In genomic region chr6:110341671-110342304, GRCh38 we compare ENCODE assay signal across 8 cellular contexts. TPM values are rescaled to one million over a fixed set of nuclear protein-coding genes. Genes with fewer than 3 reads are reported as not detected.
DNase-seq lines count a peak whose midpoint lies in the region; ATAC-seq and TF ChIP-seq lines count a peak whose summit lies in the region.

No MANE protein-coding gene starts in this region.

- H3K4me3 Mint-ChIP-seq in stimulated activated memory B cell treated with anti-CD40 and anti-IgM and Interleukin-4, amounts not matched to agents 10 μg/mL and 1 μg/mL and 100 μg/mL, for 72 hours, result no peak overlapping the region

- H3K36me3 ChIP-seq in psoas muscle (ENCODE audit: insufficient read depth in 1 of 2, low read depth in 1 of 2), result no peaks in the 10 kb centered on the region

- H3K27ac ChIP-seq in right cardiac atrium (ENCODE audit: low read length) (no peak overlapping the region), psoas muscle (no peak overlapping the region)

- H3K27me3 Mint-ChIP-seq in stimulated activated memory B cell treated with anti-CD40 and anti-IgM and Interleukin-4, amounts not matched to agents 10 μg/mL and 1 μg/mL and 100 μg/mL, for 72 hours, result no peaks in the 10 kb centered on the region

- 51% methylated on average over 7 of the region's 7 CpGs for WGBS in right cardiac atrium
- WGBS in psoas muscle, 3 donors, result 75 to 81% (median 77%) methylated on average over 7 of the region's 7 CpGs

- intact Hi-C loops in right cardiac atrium (cut with DNase I), result no loop called here
- intact Hi-C loops in cardiac septum (cut with DNase I), result no loop called here
- intact Hi-C loops in psoas muscle (cut with DNase I), result no loop called here

- H3K4me1 ChIP-seq in right cardiac atrium (ENCODE audit: control insufficient read depth, insufficient read depth, low read length), result peaks cover 11% of the 10 kb centered on the region
- no peaks in the 10 kb centered on the region for H3K4me1 ChIP-seq in psoas muscle

- H3K9me3 Mint-ChIP-seq in stimulated activated memory B cell treated with anti-CD40 and anti-IgM and Interleukin-4, amounts not matched to agents 10 μg/mL and 1 μg/mL and 100 μg/mL, for 72 hours, result no peaks in the 10 kb centered on the region

- DNase-seq in right cardiac atrium, result no peak
- no peak for DNase-seq in cardiac septum (ENCODE audit: low spot score)
- DNase-seq in SK-MEL-5 (ENCODE audit: low read depth, low spot score), result peak; percentile 78
- peak; percentile 12 for DNase-seq in foreskin melanocyte
- no peak for DNase-seq in epidermal melanocyte (ENCODE audit: insufficient read length, low spot score)
- DNase-seq in psoas muscle, result no peak

- in situ Hi-C loops in SK-MEL-5 (cut with HindIII; ENCODE audit: low pct_unique_long_range_greater_than_20kb, low sequenced_read_pairs), result no loop called here

- H3K9me3 ChIP-seq in right cardiac atrium (ENCODE audit: control insufficient read depth, low read length) (no peaks in the 10 kb centered on the region), psoas muscle (no peaks in the 10 kb centered on the region)

- ATAC-seq in right cardiac atrium, result peak; percentile 38 to 58
- ATAC-seq in stimulated activated memory B cell treated with anti-CD40 and anti-IgM and Interleukin-4, amounts not matched to agents 10 μg/mL and 1 μg/mL and 100 μg/mL, for 72 hours, result no peak
- no peak for ATAC-seq in GM21737 (IDR thresholded peaks at IDR 0.05; ENCODE audit: unreplicated experiment)
- no peak for ATAC-seq in psoas muscle

- H3K27ac Mint-ChIP-seq in stimulated activated memory B cell treated with anti-CD40 and anti-IgM and Interleukin-4, amounts not matched to agents 10 μg/mL and 1 μg/mL and 100 μg/mL, for 72 hours, result no peak overlapping the region

- peaks cover 11% of the 10 kb centered on the region for H3K4me1 Mint-ChIP-seq in stimulated activated memory B cell treated with anti-CD40 and anti-IgM and Interleukin-4, amounts not matched to agents 10 μg/mL and 1 μg/mL and 100 μg/mL, for 72 hours

- no peaks in the 10 kb centered on the region for H3K27me3 ChIP-seq in right cardiac atrium (ENCODE audit: control insufficient read depth, insufficient read depth)
- H3K27me3 ChIP-seq in psoas muscle (ENCODE audit: insufficient read depth in 3 of 3, low read length in 2 of 3), result no peaks in the 10 kb centered on the region

- H3K36me3 Mint-ChIP-seq in stimulated activated memory B cell treated with anti-CD40 and anti-IgM and Interleukin-4, amounts not matched to agents 10 μg/mL and 1 μg/mL and 100 μg/mL, for 72 hours, result no peaks in the 10 kb centered on the region

- TF ChIP-seq CTCF in psoas muscle (IDR thresholded peaks at IDR 0.05), result no peak

- no peak overlapping the region for H3K4me3 ChIP-seq in right cardiac atrium (ENCODE audit: low read length)
- H3K4me3 ChIP-seq in psoas muscle, result no peak overlapping the region

RNA-seq across cellular contexts. Expression of gene METTL24, which starts 16.4 kb away (rescaled TPM):
- total RNA-seq in right cardiac atrium (1 to 10 TPM; 3.5 to 4.2 (median 3.8) TPM), cardiac septum (2.0 TPM), psoas muscle (not detected)
- polyA plus RNA-seq in right cardiac atrium (0.77 TPM), psoas muscle (under 1 TPM in 1 of 3 donors, not detected in 2; 0.04 TPM)
- total RNA-seq in SK-MEL-5 (2014; rRNA removed; shearing (Covaris generic)), result not detected in 2 replicates
- polyA plus RNA-seq in SK-MEL-5 (2015; cell fraction: cytosol; rRNA removed), result not detected in 2 replicates
- polyA plus RNA-seq in SK-MEL-5 (2015; cell fraction: nucleus; rRNA removed), result not detected in 2 replicates

Comparison
In these comparisons a context has a peak if more than half of its experiments do, and no peak if none do; other contexts are left out.
1. ATAC-seq: peak in right cardiac atrium (2 of 2); none in stimulated activated memory B cell treated with anti-CD40 and anti-IgM and Interleukin-4, amounts not matched to agents 10 μg/mL and 1 μg/mL and 100 μg/mL, for 72 hours (single experiment), GM21737 (single experiment) and psoas muscle (0 of 4).
2. DNase-seq: peak in SK-MEL-5 (single experiment) and foreskin melanocyte (single experiment); none in right cardiac atrium (0 of 3), cardiac septum (single experiment), epidermal melanocyte (single experiment) and psoas muscle (0 of 2).